ENCODE assay signal across 18 cellular contexts in the genomic region with DNA sequence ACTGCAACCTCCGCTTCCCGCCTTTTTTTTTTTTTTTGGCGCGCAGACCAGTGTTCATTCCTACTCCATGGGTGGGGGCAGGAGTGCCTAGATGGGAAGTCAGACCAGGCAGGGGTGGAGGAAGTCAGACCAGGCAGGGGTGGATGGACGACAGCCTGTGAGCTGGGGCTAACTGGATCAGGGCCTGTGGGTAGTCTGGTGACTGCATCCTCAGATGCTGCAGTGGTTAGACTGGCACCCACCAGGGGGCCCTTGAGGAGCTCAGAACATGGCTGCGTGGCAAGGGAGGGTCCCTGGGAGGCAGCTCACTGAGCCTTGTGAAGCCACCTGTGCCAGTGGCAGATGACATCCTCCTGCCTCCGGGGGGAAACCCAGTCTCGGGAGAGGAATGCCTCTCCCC. TPM values are rescaled to one million over a fixed set of nuclear protein-coding genes. Genes with fewer than 3 reads are reported as not detected.
A peak's percentile ranks its signal among the peaks of the same experiment; 100 is the strongest.
DNase-seq lines count a peak whose midpoint lies in the region; ATAC-seq and TF ChIP-seq lines count a peak whose summit lies in the region.
"Had no signal": no experiment of that assay in that cellular context is flagged by ENCODE, and none has a peak within 500 bp of the region (broad histone marks: within the 10 kb centered on the region; RNA-seq: fewer than 3 reads in every experiment).

No MANE protein-coding gene starts in this region.

- CTCF ChIA-PET in OCI-LY7 (lab: Charles Lee; ENCODE audit: unreplicated experiment), result no interaction called here

- POLR2A ChIA-PET in OCI-LY7 (lab: Charles Lee), result no interaction called here

- ATAC-seq in esophagus mucosa, result peak; percentile 22
- no peak for ATAC-seq in GM18502 (IDR thresholded peaks at IDR 0.05; ENCODE audit: poor library complexity, unreplicated experiment)
- ATAC-seq: gastrocnemius medialis had no signal

- H3K4me2 ChIP-seq in OCI-LY7 (ENCODE audit: low read length), result no peak overlapping the region

- no peaks in the 10 kb centered on the region for H4K20me1 ChIP-seq in OCI-LY7 (ENCODE audit: insufficient read depth, low read length)

- no peak overlapping the region for H2AFZ ChIP-seq in OCI-LY7 (ENCODE audit: low read length)

- DNase-seq in A172 (ENCODE audit: low spot score) (peak; percentile 23), ELF-1 (ENCODE audit: low read depth, low spot score) (peak; percentile 16), OCI-LY7 (ENCODE audit: low spot score) (peak; percentile 9), middle frontal gyrus (ENCODE audit: extremely low spot score, low spot score) (no peak), NCI-H748 treated with DMSO at 0.1 percent for 48 hours (lab: John Stamatoyannopoulos, UW) (no peak), cardiac septum (ENCODE audit: low spot score) (no peak)
- DNase-seq: activated naive CD4-positive, alpha-beta T cell treated with anti-CD3 and anti-CD28 coated beads, Interleukin-2, amount 10 ng/mL, durations not matched to agents 7 days and 5 days; gastrocnemius medialis; NCI-H446 treated with DMSO at 0.1 percent for 48 hours; OCI-M1; stimulated activated CD4-positive, alpha-beta T cell treated with anti-CD3 and anti-CD28 coated beads, Interleukin-4, amount 100 ng/mL, for 1 hour; stimulated activated CD8-positive, alpha-beta memory T cell treated with anti-CD3 and anti-CD28 coated beads, Interleukin-4, amount 100 ng/mL, for 48 hours; T-helper 9 cell; testis had no signal

- intact Hi-C loops in OCI-LY7 (cut with micrococcal nuclease; ENCODE audit: unreplicated experiment) (no loop called here), cardiac septum (cut with DNase I) (no loop called here)

- H3K27ac ChIP-seq in OCI-LY7 (ENCODE audit: low read depth, low read length, poor library complexity, severe bottlenecking), result no peak overlapping the region
- H3K27ac ChIP-seq: SJSA1, testis had no signal

- H3K9me3 ChIP-seq in OCI-LY7 (ENCODE audit: low read length), result no peaks in the 10 kb centered on the region
- H3K9me3 ChIP-seq: gastrocnemius medialis, HAP-1, SJSA1, testis had no signal

- no peaks in the 10 kb centered on the region for H3K79me2 ChIP-seq in OCI-LY7 (ENCODE audit: insufficient read depth, low read depth, low read length)

- no TSS peak for BruUV-seq in OCI-LY7 (replicated peaks; lab: Mats Ljungman, UMichigan)

- H3K4me1 ChIP-seq in OCI-LY7 (ENCODE audit: insufficient read depth, low read length, poor library complexity, severe bottlenecking), result no peaks in the 10 kb centered on the region
- H3K4me1 ChIP-seq: HAP-1, SJSA1 had no signal

- no peak overlapping the region for H3K4me3 ChIP-seq in OCI-LY7 (ENCODE audit: low read depth, low read length, poor library complexity, severe bottlenecking)
- H3K4me3 ChIP-seq: gastrocnemius medialis, HAP-1, SJSA1, testis had no signal

- no peak for TF ChIP-seq CTCF in OCI-LY7 (conservative IDR thresholded peaks at IDR 0.05; ENCODE audit: low read length)

- H3K36me3 ChIP-seq in OCI-LY7 (ENCODE audit: insufficient read depth, low read length), result peaks cover 6% of the 10 kb centered on the region
- H3K36me3 ChIP-seq: HAP-1 had no signal

- no peaks in the 10 kb centered on the region for H3K9me2 ChIP-seq in OCI-LY7 (ENCODE audit: insufficient read depth, low read length)

RNA-seq across cellular contexts. Expression of a gene that starts 35.1 kb away (rescaled TPM):
- 121 and 129 TPM in 2 replicates for total RNA-seq in A172 (2014; rRNA removed; shearing (Covaris generic))
- 40.2 and 56.0 TPM in 2 replicates for total RNA-seq in OCI-LY7 (2014; rRNA removed; shearing (Covaris generic))
- total RNA-seq in OCI-LY7 (2022) (43.6 and 47.5 TPM in 2 replicates), esophagus mucosa (27.7 TPM), cardiac septum (46.6 TPM)

RNA-seq across cellular contexts. Expression of a gene that starts 53.9 kb away (rescaled TPM):
- total RNA-seq in A172 (2014; rRNA removed; shearing (Covaris generic)), result 7.9 and 9.7 TPM in 2 replicates
- 18.4 and 29.1 TPM in 2 replicates for total RNA-seq in OCI-LY7 (2014; rRNA removed; shearing (Covaris generic))
- total RNA-seq in OCI-LY7 (2022) (37.3 and 46.5 TPM in 2 replicates), esophagus mucosa (19.0 TPM), cardiac septum (26.5 TPM)

Comparison
In these comparisons a context has a peak if more than half of its experiments do, and no peak if none do; other contexts are left out.
1. DNase-seq: peak in A172 (single experiment), ELF-1 (single experiment) and OCI-LY7 (single experiment); none in middle frontal gyrus (single experiment), NCI-H748 treated with DMSO at 0.1 percent for 48 hours (single experiment) and cardiac septum (single experiment).